22 cellular contexts compared by ENCODE assay signal in genomic region chr20:36497856-36498255, GRCh38. TPM values are rescaled to one million over a fixed set of nuclear protein-coding genes. Genes with fewer than 3 reads are reported as not detected.
DNase-seq lines count a peak whose midpoint lies in the region; ATAC-seq and TF ChIP-seq lines count a peak whose summit lies in the region.
"Had no signal": no experiment of that assay in that cellular context is flagged by ENCODE, and none has a peak within 500 bp of the region (broad histone marks: within the 10 kb centered on the region; RNA-seq: fewer than 3 reads in every experiment).

No MANE protein-coding gene starts in this region.

- peak overlapping the region; percentile 62 for H3K27ac ChIP-seq in osteoblast (ENCODE audit: low read depth, low read length)
- H3K27ac ChIP-seq in upper lobe of right lung, result no peak overlapping the region
- H3K27ac ChIP-seq: BLaER1 treated with 17β-estradiol and CSF1 and Interleukin-3, amounts not matched to agents 10 nM and 100 nM had no signal

- H3K36me3 ChIP-seq in osteoblast (ENCODE audit: insufficient read depth, low read length) (peaks cover 67% of the 10 kb centered on the region), upper lobe of right lung (peaks cover 61% of the 10 kb centered on the region)

- TF ChIP-seq CTCF in astrocyte of the cerebellum (IDR thresholded peaks at IDR 0.05; ENCODE audit: low read depth, low read length, missing control alignments), result no peak
- TF ChIP-seq CTCF in osteoblast (IDR thresholded peaks at IDR 0.05; ENCODE audit: extremely low read depth, low read depth, low read length), result no peak
- TF ChIP-seq CTCF in upper lobe of right lung (IDR thresholded peaks at IDR 0.05), result no peak

- no peak overlapping the region for H2AFZ ChIP-seq in osteoblast (ENCODE audit: low read length)

- DNase-seq in astrocyte of the cerebellum (ENCODE audit: low read depth), result peak; percentile 29
- DNase-seq in Right ventricle myocardium superior, result no peak
- peak; percentile 69 for DNase-seq in osteoblast (ENCODE audit: insufficient read length, low spot score, missing footprints)
- no peak for DNase-seq in upper lobe of right lung
- no peak for DNase-seq in NCI-H69 (lab: John Stamatoyannopoulos, UW)
- DNase-seq in activated CD4-positive, CD25-positive, alpha-beta regulatory T cell (lab: John Stamatoyannopoulos, UW), result no peak
- no peak for DNase-seq in NCI-H2196 (lab: John Stamatoyannopoulos, UW; ENCODE audit: unreplicated experiment)
- DNase-seq: activated CD8-positive, alpha-beta T cell treated with anti-CD3 and anti-CD28 coated beads for 36 hours; activated T-cell treated with anti-CD3 and anti-CD28 coated beads, Interleukin-2, amount 50 U/mL, for 48 hours; central memory CD4-positive, alpha-beta T cell; DMS 273 treated with DMSO at 0.1 percent for 48 hours; kidney glomerular epithelial cell; NCI-H1436 treated with DMSO at 0.1 percent for 48 hours; NCI-H226; NK-92 treated with Interleukin-12 subunit alpha and Interleukin-12 subunit beta, amount 100 ng/mL, for 24 hours; nucleus accumbens; stimulated activated CD4-positive, alpha-beta T cell treated with anti-CD3 and anti-CD28 coated beads, Interleukin-4, amount 100 ng/mL, for 4 hours; stimulated activated CD8-positive, alpha-beta memory T cell treated with anti-CD3 and anti-CD28 coated beads, Interleukin-4, amount 100 ng/mL, for 48 hours had no signal

- H3K9me3 ChIP-seq in osteoblast (ENCODE audit: low read depth, low read length) (no peaks in the 10 kb centered on the region), upper lobe of right lung (no peaks in the 10 kb centered on the region)
- H3K9me3 ChIP-seq: BLaER1 treated with 17β-estradiol and CSF1 and Interleukin-3, amounts not matched to agents 10 nM and 100 nM had no signal

- H3K4me2 ChIP-seq in osteoblast (ENCODE audit: insufficient read depth, low read length), result no peak overlapping the region

- H3K4me3 ChIP-seq in astrocyte of the cerebellum (ENCODE audit: low read depth, low read length) (no peak overlapping the region), osteoblast (ENCODE audit: insufficient read depth, low read length) (no peak overlapping the region), upper lobe of right lung (no peak overlapping the region)
- H3K4me3 ChIP-seq: BLaER1 treated with 17β-estradiol and CSF1 and Interleukin-3, amounts not matched to agents 10 nM and 100 nM; skin epidermis had no signal

- peaks cover 72% of the 10 kb centered on the region for H4K20me1 ChIP-seq in osteoblast (ENCODE audit: insufficient read depth, low read length)

- intact Hi-C loops in Right ventricle myocardium superior (cut with DNase I) (loop anchor here (5.0 kb wide), 1 partner anchor 44 kb away; the partner anchor contains the start of gene MYL9), upper lobe of right lung (cut with DNase I) (no loop called here)

- H3K27me3 ChIP-seq in osteoblast (ENCODE audit: insufficient read depth, low read length), result no peaks in the 10 kb centered on the region
- no peaks in the 10 kb centered on the region for H3K27me3 ChIP-seq in upper lobe of right lung
- H3K27me3 ChIP-seq: BLaER1 treated with 17β-estradiol and CSF1 and Interleukin-3, amounts not matched to agents 10 nM and 100 nM had no signal

- H3K79me2 ChIP-seq in osteoblast (ENCODE audit: insufficient read depth, low read length), result peaks cover 91% of the 10 kb centered on the region

- peaks cover 46% of the 10 kb centered on the region for H3K4me1 ChIP-seq in osteoblast (ENCODE audit: insufficient read depth, low read length)
- H3K4me1 ChIP-seq in upper lobe of right lung, result peaks cover 14% of the 10 kb centered on the region

- ATAC-seq in Right ventricle myocardium superior (ENCODE audit: poor library complexity) (peak; percentile 78), upper lobe of right lung (peak; percentile 55)
- ATAC-seq: activated CD8-positive, alpha-beta T cell treated with anti-CD3 and anti-CD28 coated beads for 36 hours; activated naive CD4-positive, alpha-beta T cell treated with anti-CD3 and anti-CD28 coated beads, Interleukin-2, amount 50 U/mL, for 72 hours; HCT116 had no signal

- in situ Hi-C loops in astrocyte of the cerebellum (cut with HindIII; ENCODE audit: low sequenced_read_pairs), result loop anchor here (25.0 kb wide), 1 partner anchor 264 kb away; the partner anchor contains the start of gene DSN1

RNA-seq across cellular contexts. Expression of gene MYL9, which starts 43.5 kb away (rescaled TPM):
- 1,602 TPM for total RNA-seq in Right ventricle myocardium superior
- 135 and 141 TPM in 2 replicates for total RNA-seq in osteoblast
- total RNA-seq in upper lobe of right lung, result 410 TPM
- total RNA-seq: activated CD8-positive, alpha-beta T cell treated with anti-CD3 and anti-CD28 coated beads for 36 hours had no signal

Comparison
In these comparisons a context has a peak if more than half of its experiments do, and no peak if none do; other contexts are left out.
1. DNase-seq: peak in astrocyte of the cerebellum (single experiment) and osteoblast (single experiment); none in Right ventricle myocardium superior (single experiment), upper lobe of right lung (single experiment), NCI-H69 (single experiment), activated CD4-positive, CD25-positive, alpha-beta regulatory T cell (0 of 4) and NCI-H2196 (single experiment).